22 cellular contexts compared by ENCODE assay signal in genomic region chr9:116137010-116137409, GRCh38.
"Had no signal": no experiment of that assay in that cellular context is flagged by ENCODE, and none has a peak within 500 bp of the region (broad histone marks: within the 10 kb centered on the region; RNA-seq: fewer than 3 reads in every experiment).

No MANE protein-coding gene starts in this region.

- H3K27ac Mint-ChIP-seq: immature natural killer cell, mesothelial cell of epicardium had no signal

- H3K36me3 Mint-ChIP-seq: mesothelial cell of epicardium, naive B cell had no signal

- ATAC-seq: foreskin keratinocyte, gastroesophageal sphincter, heart left ventricle, left lung, left ventricle myocardium superior, lower lobe of right lung, mucosa of descending colon had no signal

- H3K4me3 Mint-ChIP-seq: immature natural killer cell, mesothelial cell of epicardium, naive B cell had no signal

- H3K27me3 Mint-ChIP-seq: naive B cell had no signal

- DNase-seq: dermis blood vessel endothelial cell; dorsolateral prefrontal cortex; effector CD4-positive, alpha-beta T cell; effector memory CD4-positive, alpha-beta T cell; foreskin keratinocyte; heart left ventricle; hypothalamus; immature natural killer cell; islet precursor cell; kidney; kidney glomerular epithelial cell; left lung; left ventricle myocardium superior; lower lobe of right lung; mesenchymal stem cell; mucosa of descending colon; naive B cell had no signal

- H3K4me1 Mint-ChIP-seq: immature natural killer cell, mesothelial cell of epicardium, naive B cell had no signal

- FAIRE-seq: colon, endothelial cell of umbilical vein, frontal cortex, kidney had no signal
